Comparison of ENCODE assay signal across 11 cellular contexts in the genomic region with DNA sequence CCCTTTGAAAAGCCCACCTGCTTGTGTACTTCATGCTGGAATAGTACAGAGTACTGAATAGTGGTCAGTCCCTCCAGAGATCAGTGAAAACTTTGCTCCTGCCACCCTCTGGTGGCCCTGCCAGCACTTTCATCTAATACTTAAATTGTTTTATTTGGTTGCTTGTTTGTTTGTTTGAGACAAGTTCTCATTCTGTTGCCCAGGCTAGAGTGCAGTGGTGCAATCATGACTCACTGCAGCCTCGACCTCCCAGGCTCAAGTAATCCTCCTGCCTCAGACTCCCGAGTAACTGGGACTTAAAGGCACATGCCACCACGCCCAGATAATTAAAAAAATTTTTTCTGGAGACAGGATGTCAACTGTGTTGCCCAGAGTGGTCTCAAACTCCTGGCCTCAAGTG. TPM values are rescaled to one million over a fixed set of nuclear protein-coding genes. Genes with fewer than 3 reads are reported as not detected.
A peak's percentile ranks its signal among the peaks of the same experiment; 100 is the strongest.
DNase-seq lines count a peak whose midpoint lies in the region; ATAC-seq, FAIRE-seq and TF ChIP-seq lines count a peak whose summit lies in the region.
"Had no signal": no experiment of that assay in that cellular context is flagged by ENCODE, and none has a peak within 500 bp of the region (broad histone marks: within the 10 kb centered on the region; RNA-seq: fewer than 3 reads in every experiment).

No MANE protein-coding gene starts in this region.

- peak; percentile 37 for TF ChIP-seq CTCF in Caco-2 (IDR thresholded peaks at IDR 0.05; ENCODE audit: insufficient read depth in 1 of 2, low read depth in 1 of 2, low read length in 1 of 2, severe bottlenecking in 1 of 2, unreplicated experiment in 1 of 2)
- TF ChIP-seq CTCF in keratinocyte (optimal IDR thresholded peaks at IDR 0.05 in 1 of 3, IDR thresholded peaks at IDR 0.05 in 1 of 3, conservative IDR thresholded peaks at IDR 0.05 in 1 of 3; ENCODE audit: extremely low read depth in 1 of 3, insufficient read depth in 2 of 3, low read length in 3 of 3): peak in 2 of 3 experiments; percentile 16 to 24

- H3K4me3 Mint-ChIP-seq in Caco-2 (ENCODE audit: unreplicated experiment): no peak overlapping the region
- H3K4me3 Mint-ChIP-seq: activated T-cell treated with anti-CD3 and anti-CD28 coated beads, Interleukin-2, amount 50 U/mL, for 4 hours; stimulated activated naive B cell treated with anti-CD40 and anti-IgM and Interleukin-4, amounts not matched to agents 10 μg/mL and 1 μg/mL and 100 μg/mL, for 72 hours had no signal

- peaks cover 33% of the 10 kb centered on the region for H3K4me1 Mint-ChIP-seq in Caco-2 (ENCODE audit: low read depth, unreplicated experiment)
- H3K4me1 Mint-ChIP-seq: stimulated activated naive B cell treated with anti-CD40 and anti-IgM and Interleukin-4, amounts not matched to agents 10 μg/mL and 1 μg/mL and 100 μg/mL, for 72 hours had no signal

- H3K79me2 ChIP-seq in keratinocyte (ENCODE audit: control insufficient read depth, insufficient read depth, low read length): peaks cover 97% of the 10 kb centered on the region

- H3K4me1 ChIP-seq in Caco-2: peaks cover 14% of the 10 kb centered on the region
- H3K4me1 ChIP-seq in keratinocyte (ENCODE audit: control insufficient read depth, extremely low read depth, insufficient read depth, low read length): peaks cover 12% of the 10 kb centered on the region

- H3K9me1 ChIP-seq in keratinocyte (ENCODE audit: control insufficient read depth, extremely low read depth, insufficient read depth, low read length): no peaks in the 10 kb centered on the region

- H3K27me3 ChIP-seq in Caco-2 (replicated peaks; ENCODE audit: control insufficient read depth, insufficient read depth, low read length) (no peaks in the 10 kb centered on the region), keratinocyte (ENCODE audit: control insufficient read depth, extremely low read depth, insufficient read depth, low read length) (no peaks in the 10 kb centered on the region)

- H3K4me3 ChIP-seq in Caco-2 (ENCODE audit: low read depth, low read length) (no peak overlapping the region), keratinocyte (ENCODE audit: control insufficient read depth in 2 of 3, extremely low read depth in 1 of 3, insufficient read depth in 2 of 3, low read depth in 1 of 3, low read length in 3 of 3) (no peak overlapping the region)

- no peaks in the 10 kb centered on the region for H3K27me3 Mint-ChIP-seq in Caco-2 (ENCODE audit: insufficient read depth, unreplicated experiment)
- H3K27me3 Mint-ChIP-seq: stimulated activated naive B cell treated with anti-CD40 and anti-IgM and Interleukin-4, amounts not matched to agents 10 μg/mL and 1 μg/mL and 100 μg/mL, for 72 hours had no signal

- no TSS peak for BruUV-seq in Caco-2 (replicated peaks; lab: Mats Ljungman, UMichigan)

- H3K9me3 ChIP-seq in Caco-2 (no peaks in the 10 kb centered on the region), keratinocyte (ENCODE audit: control insufficient read depth, low read depth, low read length) (no peaks in the 10 kb centered on the region)

- H3K9me3 Mint-ChIP-seq in Caco-2 (ENCODE audit: unreplicated experiment): no peaks in the 10 kb centered on the region
- H3K9me3 Mint-ChIP-seq: activated T-cell treated with anti-CD3 and anti-CD28 coated beads, Interleukin-2, amount 50 U/mL, for 4 hours; stimulated activated naive B cell treated with anti-CD40 and anti-IgM and Interleukin-4, amounts not matched to agents 10 μg/mL and 1 μg/mL and 100 μg/mL, for 72 hours had no signal

- no peak for ATAC-seq in stimulated activated naive CD8-positive, alpha-beta T cell treated with anti-CD3 and anti-CD28 coated beads, Interleukin-15, Interleukin-2, amounts not matched to agents 100 U/mL and 50 U/mL, for 24 hours
- ATAC-seq: activated T-cell treated with anti-CD3 and anti-CD28 coated beads, Interleukin-2, amount 50 U/mL, for 4 hours had no signal

- H3K27ac ChIP-seq in keratinocyte (ENCODE audit: control insufficient read depth, insufficient read depth, low read length): no peak overlapping the region

- FAIRE-seq in keratinocyte (lab: Jason Lieb, UNC): no peak

- no peak overlapping the region for H3K27ac Mint-ChIP-seq in Caco-2 (ENCODE audit: unreplicated experiment)
- H3K27ac Mint-ChIP-seq: stimulated activated naive B cell treated with anti-CD40 and anti-IgM and Interleukin-4, amounts not matched to agents 10 μg/mL and 1 μg/mL and 100 μg/mL, for 72 hours had no signal

- POLR2A ChIA-PET in Caco-2 (lab: Charles Lee): no interaction called here

- intact Hi-C loops in Caco-2 (cut with micrococcal nuclease; ENCODE audit: unreplicated experiment): loop anchor here (1.0 kb wide), 2 partner anchors 31 to 75 kb away; no protein-coding TSS in a partner anchor

- H3K36me3 ChIP-seq in Caco-2 (ENCODE audit: control insufficient read depth, insufficient read depth, low read length) (peaks cover 1% of the 10 kb centered on the region), keratinocyte (ENCODE audit: control insufficient read depth in 2 of 2, extremely low read depth in 1 of 2, insufficient read depth in 2 of 2, low read length in 2 of 2) (peaks cover 0 to 19% of the 10 kb centered on the region in 2 experiments)

- H4K20me1 ChIP-seq in keratinocyte (ENCODE audit: control insufficient read depth, extremely low read depth, insufficient read depth, low read length): peaks cover under 1% of the 10 kb centered on the region

- DNase-seq in Caco-2: peak; percentile 27 to 43
- DNase-seq in Kasumi-1 (lab: John Stamatoyannopoulos, UW): peak; percentile 2 to 6
- DNase-seq in amniotic epithelial cell (ENCODE audit: low read depth): peak; percentile 44
- DNase-seq in keratinocyte (ENCODE audit: low read depth, low spot score): no peak
- DNase-seq in NCI-H2081 (lab: John Stamatoyannopoulos, UW): no peak
- DNase-seq in cerebellar nuclear complex (lab: John Stamatoyannopoulos, UW): no peak
- DNase-seq in NCI-H524 (lab: John Stamatoyannopoulos, UW): no peak
- no peak for DNase-seq in stimulated activated naive CD8-positive, alpha-beta T cell treated with anti-CD3 and anti-CD28 coated beads, Interleukin-15, Interleukin-2, amounts not matched to agents 100 U/mL and 50 U/mL, for 24 hours
- DNase-seq: activated T-cell treated with anti-CD3 and anti-CD28 coated beads, Interleukin-2, amount 50 U/mL, for 4 hours; NCI-H1436; stimulated activated naive B cell treated with anti-CD40 and anti-IgM and Interleukin-4, amounts not matched to agents 10 μg/mL and 1 μg/mL and 100 μg/mL, for 72 hours had no signal

- peaks cover 79% of the 10 kb centered on the region for H3K36me3 Mint-ChIP-seq in Caco-2 (ENCODE audit: insufficient read depth, unreplicated experiment)
- H3K36me3 Mint-ChIP-seq: stimulated activated naive B cell treated with anti-CD40 and anti-IgM and Interleukin-4, amounts not matched to agents 10 μg/mL and 1 μg/mL and 100 μg/mL, for 72 hours had no signal

- H3K9ac ChIP-seq in keratinocyte (ENCODE audit: control insufficient read depth, extremely low read depth, insufficient read depth, low read length): no peak overlapping the region

- dilution Hi-C loops in keratinocyte (cut with MboI; ENCODE audit: extremely low pct_ligation_motif_present, low sequenced_read_pairs): no loop called here

- no peak overlapping the region for H3K4me2 ChIP-seq in keratinocyte (ENCODE audit: control insufficient read depth, extremely low read depth, insufficient read depth, low read depth, low read length)

- no peak overlapping the region for H2AFZ ChIP-seq in keratinocyte (ENCODE audit: control insufficient read depth, low read length)

- CTCF ChIA-PET in Caco-2 (lab: Charles Lee): no interaction called here

RNA-seq across cellular contexts. Expression of a gene that starts 9.1 kb away (rescaled TPM):
- total RNA-seq in Caco-2 (2022): 82.4 and 86.3 TPM in 2 replicates
- polyA plus RNA-seq in keratinocyte: 8.5 to 33.1 TPM (median 32.1 TPM) in 3 replicates
- 1.2 TPM for polyA plus RNA-seq in keratinocyte (2011; ENCODE audit: low read depth)
- polyA plus RNA-seq in keratinocyte (2011; cell fraction: cytosol; rRNA removed): 11.3 and 17.1 TPM in 2 replicates
- polyA plus RNA-seq in keratinocyte (2011; cell fraction: nucleus; rRNA removed): 12.3 and 13.2 TPM in 2 replicates
- 0.97 and 19.3 TPM in 2 replicates for polyA plus RNA-seq in keratinocyte (2012; ENCODE audit: low replicate concordance)
- polyA minus RNA-seq in keratinocyte: 5.9 to 26.8 TPM (median 19.0 TPM) in 3 replicates
- 8.1 TPM for polyA minus RNA-seq in keratinocyte (2011; cell fraction: cytosol; rRNA and poly(A)+ RNA removed)
- 5.5 and 6.3 TPM in 2 replicates for polyA minus RNA-seq in keratinocyte (2011; cell fraction: nucleus; rRNA and poly(A)+ RNA removed)

RNA-seq across cellular contexts. Expression of a gene that starts 26.9 kb away (rescaled TPM):
- 25.0 and 29.5 TPM in 2 replicates for total RNA-seq in Caco-2 (2022)
- 9.3 to 12.9 TPM (median 9.8 TPM) in 3 replicates for polyA plus RNA-seq in keratinocyte
- 1.7 TPM for polyA plus RNA-seq in keratinocyte (2011; ENCODE audit: low read depth)
- 5.5 and 7.4 TPM in 2 replicates for polyA plus RNA-seq in keratinocyte (2011; cell fraction: cytosol; rRNA removed)
- 20.3 and 21.7 TPM in 2 replicates for polyA plus RNA-seq in keratinocyte (2011; cell fraction: nucleus; rRNA removed)
- polyA plus RNA-seq in keratinocyte (2012; ENCODE audit: low replicate concordance): 3.9 and 5.7 TPM in 2 replicates
- polyA minus RNA-seq in keratinocyte: 6.8 to 13.3 TPM (median 10.4 TPM) in 3 replicates
- polyA minus RNA-seq in keratinocyte (2011; cell fraction: cytosol; rRNA and poly(A)+ RNA removed): 3.3 TPM
- polyA minus RNA-seq in keratinocyte (2011; cell fraction: nucleus; rRNA and poly(A)+ RNA removed): 8.8 and 16.0 TPM in 2 replicates

Comparison
In these comparisons a context has a peak if more than half of its experiments do, and no peak if none do; other contexts are left out.
1. DNase-seq: peak in Caco-2 (2 of 2), Kasumi-1 (2 of 2) and amniotic epithelial cell (single experiment); none in keratinocyte (single experiment), NCI-H2081 (0 of 2), cerebellar nuclear complex (0 of 2), NCI-H524 (0 of 2) and stimulated activated naive CD8-positive, alpha-beta T cell treated with anti-CD3 and anti-CD28 coated beads, Interleukin-15, Interleukin-2, amounts not matched to agents 100 U/mL and 50 U/mL, for 24 hours (single experiment).